ENCODE assay signal across 16 cellular contexts in the genomic region with DNA sequence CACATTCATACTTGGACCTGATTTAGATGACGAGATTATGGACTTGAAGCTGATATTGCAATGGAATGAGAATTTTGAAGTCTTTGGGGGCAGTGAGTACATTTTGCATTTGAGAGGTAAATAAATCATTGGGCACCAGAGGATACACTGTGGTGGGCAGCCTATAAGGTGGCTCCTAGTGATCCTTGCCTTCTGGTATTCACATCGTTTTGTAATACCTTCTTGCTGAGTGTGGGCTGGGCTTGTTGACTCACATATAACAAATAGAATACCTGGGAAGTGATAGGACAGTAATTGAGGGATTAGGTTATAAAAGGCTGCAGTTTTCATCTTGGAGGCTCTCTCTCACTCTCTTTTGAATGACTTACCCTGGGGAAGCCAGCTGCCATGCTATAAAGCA.
"Had no signal": no experiment of that assay in that cellular context is flagged by ENCODE, and none has a peak within 500 bp of the region (broad histone marks: within the 10 kb centered on the region; RNA-seq: fewer than 3 reads in every experiment).

No MANE protein-coding gene starts in this region.

- H3K36me3 ChIP-seq: heart left ventricle, left ventricle myocardium inferior, stomach, uterus had no signal

- H3K27ac ChIP-seq: heart left ventricle, left ventricle myocardium inferior, stomach, uterus, VCaP had no signal

- H3K36me3 Mint-ChIP-seq: activated naive CD8-positive, alpha-beta T cell treated with anti-CD3 and anti-CD28 coated beads for 36 hours had no signal

- H3K9me3 ChIP-seq: heart left ventricle, left ventricle myocardium inferior, stomach, uterus had no signal

- H3K4me3 Mint-ChIP-seq: activated CD8-positive, alpha-beta T cell treated with anti-CD3 and anti-CD28 coated beads for 36 hours; activated naive CD8-positive, alpha-beta T cell treated with anti-CD3 and anti-CD28 coated beads for 36 hours; activated T-cell treated with anti-CD3 and anti-CD28 coated beads, Interleukin-2, amount 50 U/mL, for 72 hours had no signal

- H3K27me3 Mint-ChIP-seq: activated CD8-positive, alpha-beta T cell treated with anti-CD3 and anti-CD28 coated beads for 36 hours; activated naive CD8-positive, alpha-beta T cell treated with anti-CD3 and anti-CD28 coated beads for 36 hours had no signal

- DNase-seq: activated CD8-positive, alpha-beta memory T cell treated with anti-CD3 and anti-CD28 coated beads, Interleukin-2, amount 50 U/mL, for 4 hours; activated CD8-positive, alpha-beta T cell treated with anti-CD3 and anti-CD28 coated beads for 36 hours; activated gamma-delta T cell treated with Interleukin-2 at 50 U/mL for 16 hours; activated naive CD8-positive, alpha-beta T cell treated with anti-CD3 and anti-CD28 coated beads for 36 hours; activated T-cell treated with anti-CD3 and anti-CD28 coated beads, Interleukin-2, amount 50 U/mL, for 72 hours; dermis blood vessel endothelial cell; heart left ventricle; islet precursor cell; left ventricle myocardium inferior; mesenchymal stem cell; stimulated activated CD4-positive, alpha-beta T cell treated with anti-CD3 and anti-CD28 coated beads, Interleukin-15, amount 100 ng/mL, for 24 hours; stimulated activated CD4-positive, alpha-beta T cell treated with anti-CD3 and anti-CD28 coated beads, Interleukin-4, amount 100 ng/mL, for 4 hours; stomach; T1000; uterus had no signal

- H3K4me3 ChIP-seq: heart left ventricle, left ventricle myocardium inferior, stomach, uterus had no signal

- H3K27me3 ChIP-seq: heart left ventricle, stomach, uterus had no signal

- H3K9me3 Mint-ChIP-seq: activated CD8-positive, alpha-beta T cell treated with anti-CD3 and anti-CD28 coated beads for 36 hours; activated T-cell treated with anti-CD3 and anti-CD28 coated beads, Interleukin-2, amount 50 U/mL, for 72 hours had no signal

- H3K27ac Mint-ChIP-seq: activated CD8-positive, alpha-beta T cell treated with anti-CD3 and anti-CD28 coated beads for 36 hours; activated naive CD8-positive, alpha-beta T cell treated with anti-CD3 and anti-CD28 coated beads for 36 hours; activated T-cell treated with anti-CD3 and anti-CD28 coated beads, Interleukin-2, amount 50 U/mL, for 72 hours had no signal

- H3K4me1 ChIP-seq: uterus had no signal

- ATAC-seq: activated CD8-positive, alpha-beta T cell treated with anti-CD3 and anti-CD28 coated beads for 36 hours; activated T-cell treated with anti-CD3 and anti-CD28 coated beads, Interleukin-2, amount 50 U/mL, for 72 hours; heart left ventricle had no signal
